Comparison of ENCODE assay signal across 1 cellular context in genomic region chr19:6674868-6675305, GRCh38.
A peak's percentile ranks its signal among the peaks of the same experiment; 100 is the strongest.
TF ChIP-seq lines count a peak whose summit lies in the region.

No MANE protein-coding gene starts in this region.

TF ChIP-seq in HEK293, 187 proteins besides CTCF, POLR2A, EP300 and RAD21 (continued from another document):
- TF ChIP-seq ZNF398 (tag by site-specific recombination; IDR thresholded peaks at IDR 0.05) = peak; percentile 81
- TF ChIP-seq ZSCAN5A (tag by site-specific recombination; IDR thresholded peaks at IDR 0.05) = no peak
- TF ChIP-seq ZNF600 (tag by site-specific recombination; IDR thresholded peaks at IDR 0.05) = 0 out of 2 replicates have a peak, but pooled peaks have one; percentile 31
- TF ChIP-seq ZNF239 (tag by site-specific recombination; IDR thresholded peaks at IDR 0.05) = no peak
- 0 out of 2 replicates have a peak, but pooled peaks have one; percentile 16 for TF ChIP-seq SP7 (tag by site-specific recombination; IDR thresholded peaks at IDR 0.05)
- no peak for TF ChIP-seq ZNF747 (tag by site-specific recombination; IDR thresholded peaks at IDR 0.05)
- TF ChIP-seq ZEB2 (tag by site-specific recombination; IDR thresholded peaks at IDR 0.05) = peak; percentile 46; the same call in 1 of the 2 replicates
- no peak for TF ChIP-seq ZNF670 (tag by site-specific recombination; IDR thresholded peaks at IDR 0.05; ENCODE audit: low read depth)
- TF ChIP-seq HOXC10 (CRISPR knock-in tag; IDR thresholded peaks at IDR 0.05) = no peak
- TF ChIP-seq ZNF701 (tag by site-specific recombination; IDR thresholded peaks at IDR 0.05) = no peak
- TF ChIP-seq ZNF24 (tag by site-specific recombination; IDR thresholded peaks at IDR 0.05) = no peak
- no peak for TF ChIP-seq REST (tag by site-specific recombination; IDR thresholded peaks at IDR 0.05)
- TF ChIP-seq ZBTB7A (tag by site-specific recombination; IDR thresholded peaks at IDR 0.05; ENCODE audit: low read depth) = no peak
- no peak for TF ChIP-seq ZNF354C (tag by site-specific recombination; IDR thresholded peaks at IDR 0.05; ENCODE audit: borderline replicate concordance, low read depth)
- TF ChIP-seq ZNF23 (tag by site-specific recombination; IDR thresholded peaks at IDR 0.05; ENCODE audit: borderline replicate concordance) = no peak
- no peak for TF ChIP-seq ZNF202 (tag by site-specific recombination; IDR thresholded peaks at IDR 0.05; ENCODE audit: borderline replicate concordance)
- TF ChIP-seq ZSCAN16 (tag by site-specific recombination; IDR thresholded peaks at IDR 0.05) = no peak
- no peak for TF ChIP-seq ZNF18 (tag by site-specific recombination; IDR thresholded peaks at IDR 0.05)
- peak; percentile 88 for TF ChIP-seq ZNF548 (tag by site-specific recombination; IDR thresholded peaks at IDR 0.05)
- TF ChIP-seq ZNF585B (tag by site-specific recombination; IDR thresholded peaks at IDR 0.05) = no peak
- peak; percentile 78 for TF ChIP-seq ZFHX2 (tag by site-specific recombination; conservative IDR thresholded peaks at IDR 0.05)
- TF ChIP-seq KLF17 (tag by site-specific recombination; IDR thresholded peaks at IDR 0.05) = peak; percentile 83
- no peak for TF ChIP-seq OVOL3 (tag by site-specific recombination; IDR thresholded peaks at IDR 0.05)
- TF ChIP-seq ZBTB8A (tag by site-specific recombination; IDR thresholded peaks at IDR 0.05) = peak; percentile 64; the same call in 1 of the 2 replicates
- no peak for TF ChIP-seq ZBTB11 (tag by site-specific recombination; conservative IDR thresholded peaks at IDR 0.05; ENCODE audit: low read depth)
- peak; percentile 79; the same call in 1 of the 2 replicates for TF ChIP-seq ZBTB48 (tag by site-specific recombination; IDR thresholded peaks at IDR 0.05)
- TF ChIP-seq ZBTB6 (tag by site-specific recombination; IDR thresholded peaks at IDR 0.05) = no peak
- TF ChIP-seq ZNF146 (tag by site-specific recombination; IDR thresholded peaks at IDR 0.05) = no peak
- TF ChIP-seq ZNF629 (tag by site-specific recombination; IDR thresholded peaks at IDR 0.05) = no peak
- TF ChIP-seq PRDM10 (tag by site-specific recombination; IDR thresholded peaks at IDR 0.05) = no peak
- no peak for TF ChIP-seq ZSCAN23 (tag by site-specific recombination; IDR thresholded peaks at IDR 0.05)
- no peak for TF ChIP-seq ZNF266 (tag by site-specific recombination; IDR thresholded peaks at IDR 0.05; ENCODE audit: low read depth)
- TF ChIP-seq EGR2 (tag by site-specific recombination; IDR thresholded peaks at IDR 0.05; ENCODE audit: low read depth) = 0 out of 2 replicates have a peak, but pooled peaks have one; percentile 43
- no peak for TF ChIP-seq MYNN (tag by site-specific recombination; IDR thresholded peaks at IDR 0.05; ENCODE audit: borderline replicate concordance)
- peak; percentile 49 for TF ChIP-seq GLIS1 (tag by site-specific recombination; IDR thresholded peaks at IDR 0.05)
